In the genomic region with DNA sequence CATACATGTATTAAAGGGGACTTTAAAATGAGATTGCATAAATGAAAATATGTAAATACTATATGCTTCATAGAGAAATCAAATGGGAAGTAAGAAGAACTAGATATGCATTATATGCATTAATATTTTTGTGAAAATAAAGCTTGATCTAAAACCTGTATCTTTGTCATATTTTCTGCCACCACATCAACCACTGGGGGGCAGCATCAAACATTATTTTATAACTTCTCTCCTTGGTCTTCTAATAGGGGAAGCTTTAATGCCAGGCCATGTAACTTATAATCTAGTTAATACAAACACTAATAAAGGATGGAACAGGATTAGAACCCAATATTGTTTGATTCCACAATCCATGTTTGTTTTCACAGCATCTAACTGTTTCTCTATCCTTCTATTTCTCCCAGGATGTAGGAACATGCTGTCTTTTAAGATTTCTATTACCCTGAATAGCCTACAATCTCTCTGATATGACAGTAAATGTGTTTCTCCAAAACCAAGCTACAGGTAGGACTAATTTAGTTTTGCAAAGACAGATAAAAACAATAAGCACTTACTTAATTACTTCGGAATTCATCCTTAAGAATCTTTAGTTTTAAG, we compare ENCODE assay signal across 8 cellular contexts. TPM values are rescaled to one million over a fixed set of nuclear protein-coding genes. Genes with fewer than 3 reads are reported as not detected.
DNase-seq lines count a peak whose midpoint lies in the region; ATAC-seq, FAIRE-seq and TF ChIP-seq lines count a peak whose summit lies in the region.

No MANE protein-coding gene starts in this region.

- H3K4me2 ChIP-seq in SK-N-SH (no peak overlapping the region), H1 (ENCODE audit: insufficient read depth in 1 of 2, low read depth in 2 of 2, low read length in 2 of 2) (no peak overlapping the region)

- no peaks in the 10 kb centered on the region for H3K36me3 Mint-ChIP-seq in CD8-positive, alpha-beta memory T cell

- H2AFZ ChIP-seq in SK-N-SH (ENCODE audit: low read depth) (no peak overlapping the region), H1 (ENCODE audit: low read length) (no peak overlapping the region)

- no peak overlapping the region for H3K4ac ChIP-seq in H1 (replicated peaks; ENCODE audit: insufficient read length, low read depth, low read length)

- peak; percentile 57 for TF ChIP-seq RAD21 in SK-N-SH (IDR thresholded peaks at IDR 0.05; ENCODE audit: low read length)
- peak; percentile 50 to 54 for TF ChIP-seq RAD21 in H1 (IDR thresholded peaks at IDR 0.05 in 1 of 2, conservative IDR thresholded peaks at IDR 0.05 in 1 of 2; ENCODE audit: low read depth in 2 of 2, low read length in 2 of 2)

- H3K27ac Mint-ChIP-seq in CD8-positive, alpha-beta memory T cell, result no peak overlapping the region

- no peak overlapping the region for H3K23ac ChIP-seq in H1 (ENCODE audit: insufficient read length)

- H3F3A ChIP-seq in SK-N-SH (replicated peaks; ENCODE audit: insufficient read depth), result no peaks in the 10 kb centered on the region

- H2BK120ac ChIP-seq in H1 (replicated peaks; ENCODE audit: low read depth, low read length), result no peak overlapping the region

- peaks cover 2 to 19% of the 10 kb centered on the region in 2 donors for H3K27me3 Mint-ChIP-seq in CD8-positive, alpha-beta memory T cell

- H2BK5ac ChIP-seq in H1 (ENCODE audit: low read depth, low read length), result no peak overlapping the region

- DNase-seq in activated CD8-positive, alpha-beta memory T cell treated with anti-CD3 and anti-CD28 coated beads, Interleukin-2, amount 50 U/mL, for 4 hours, result peak; percentile 29
- DNase-seq in activated CD8-positive, alpha-beta memory T cell treated with anti-CD3 and anti-CD28 coated beads, Interleukin-2, amount 50 U/mL, for 48 hours, result no peak
- DNase-seq in SK-N-SH, result peak; percentile 26
- no peak for DNase-seq in H1 (ENCODE audit: low read depth in 1 of 2, low spot score in 2 of 2)
- DNase-seq in myocyte (ENCODE audit: low read depth), result peak; percentile 53
- DNase-seq in activated effector memory CD4-positive, alpha-beta T cell treated with anti-CD3 and anti-CD28 coated beads, Interleukin-2, amount 50 U/mL, for 16 hours, result no peak
- DNase-seq in CD8-positive, alpha-beta memory T cell, result no peak

- H3K18ac ChIP-seq in H1 (ENCODE audit: extremely low read depth, low read length), result no peak overlapping the region

- TF ChIP-seq CTCF in SK-N-SH (IDR thresholded peaks at IDR 0.05) (peak; percentile 80), H1 (IDR thresholded peaks at IDR 0.05; ENCODE audit: control extremely low read depth in 1 of 3, insufficient read depth in 1 of 3, low read depth in 1 of 3, low read length in 3 of 3) (peak in 2 of 3 experiments; percentile 25 to 43; a peak in 2 of 4 replicates)

- H3K4me1 ChIP-seq in SK-N-SH (ENCODE audit: control insufficient read depth in 1 of 2, insufficient read depth in 2 of 2, low read depth in 1 of 2, low read length in 1 of 2) (peaks cover 0 to 12% of the 10 kb centered on the region in 2 experiments; a peak in 1 of 4 replicates), H1 (replicated peaks in 1 of 4; ENCODE audit: control insufficient read depth in 3 of 4, insufficient read depth in 4 of 4, low read length in 3 of 4) (no peaks in the 10 kb centered on the region)
- H3K4me1 ChIP-seq in CD8-positive, alpha-beta memory T cell (ENCODE audit: insufficient read depth, low read length), result no peaks in the 10 kb centered on the region

- no peaks in the 10 kb centered on the region for H3K23me2 ChIP-seq in H1 (ENCODE audit: low read depth, low read length)

- H3K14ac ChIP-seq in H1 (ENCODE audit: insufficient read length), result no peak overlapping the region

- no peak overlapping the region for H4K91ac ChIP-seq in H1 (replicated peaks; ENCODE audit: insufficient read length, low read length)

- TF ChIP-seq EP300 in SK-N-SH (IDR thresholded peaks at IDR 0.05; ENCODE audit: borderline replicate concordance in 1 of 2, low read depth in 1 of 2, low read length in 1 of 2) (no peak), H1 (IDR thresholded peaks at IDR 0.05; ENCODE audit: borderline replicate concordance in 1 of 2, low read depth in 2 of 2, low read length in 2 of 2) (no peak)

- WGBS in SK-N-SH (ENCODE audit: low lambda C conversion rate), result 0% methylated on average over 1 of the region's 1 CpG
- 83% methylated on average over 1 of the region's 1 CpG; no CpG with 5 or more reads in 1 of the 2 experiments for WGBS in H1 (ENCODE audit: extremely low coverage in 1 of 2, insufficient coverage in 1 of 2, insufficient read length in 1 of 2, insufficient replicate concordance in 2 of 2, low coverage in 1 of 2, low lambda C conversion rate in 2 of 2, missing lambda C conversion rate in 1 of 2), 2 experiments

- CTCF ChIA-PET in SK-N-SH (lab: Yijun Ruan, JAX) (interaction anchor here (0.7 to 2.6 kb wide), 32 partner anchors 8 to 1207 kb away, joined by 3 to 18 read pairs (median 4); partner anchors contain the start of gene QRFPR), H1 (lab: Charles Lee; ENCODE audit: partially characterized antibody) (interaction anchor here (0.5 to 4.0 kb wide), 54 partner anchors 9 to 476 kb away, joined by 3 to 33 read pairs (median 4); partner anchors contain the start of gene QRFPR)
- CTCF ChIA-PET in CD8-positive, alpha-beta memory T cell (lab: Charles Lee), result interaction anchor here (0.7 to 1.6 kb wide), 9 partner anchors 9 to 572 kb away, joined by 3 to 9 read pairs (median 3); partner anchors contain the start of gene QRFPR

- H3K27ac ChIP-seq in SK-N-SH (ENCODE audit: low read depth in 2 of 2, low read length in 1 of 2), result no peak overlapping the region
- H3K27ac ChIP-seq in H1 (ENCODE audit: low read depth, low read length), result no peak overlapping the region
- no peak overlapping the region for H3K27ac ChIP-seq in CD8-positive, alpha-beta memory T cell (ENCODE audit: low read depth, low read length)

- H3K27me3 ChIP-seq in SK-N-SH (ENCODE audit: insufficient read depth) (peaks cover 39% of the 10 kb centered on the region; the same call in 1 of the 2 replicates), H1 (replicated peaks in 1 of 4; ENCODE audit: control insufficient read depth in 3 of 4, extremely low read depth in 1 of 4, insufficient read depth in 3 of 4, low read length in 3 of 4) (no peaks in the 10 kb centered on the region)
- H3K27me3 ChIP-seq in CD8-positive, alpha-beta memory T cell (ENCODE audit: insufficient read depth, low read length, poor library complexity, severe bottlenecking), result no peaks in the 10 kb centered on the region

- POLR2A ChIA-PET in SK-N-SH (lab: Yijun Ruan, JAX), result no interaction called here
- POLR2A ChIA-PET in H1 (lab: Charles Lee; ENCODE audit: partially characterized antibody), result no interaction called here
- POLR2A ChIA-PET in CD8-positive, alpha-beta memory T cell (lab: Charles Lee), result no interaction called here

- no peak for FAIRE-seq in H1 (lab: Jason Lieb, UNC)

- H3K56ac ChIP-seq in H1 (replicated peaks; ENCODE audit: insufficient read length, low read depth, low read length), result no peak overlapping the region

- H3K36me3 ChIP-seq in SK-N-SH (replicated peaks in 1 of 2; ENCODE audit: control insufficient read depth in 1 of 2, insufficient read depth in 2 of 2, low read length in 1 of 2) (no peaks in the 10 kb centered on the region), H1 (ENCODE audit: control insufficient read depth in 2 of 4, insufficient read depth in 4 of 4, low read length in 3 of 4) (no peaks in the 10 kb centered on the region)
- H3K36me3 ChIP-seq in CD8-positive, alpha-beta memory T cell (ENCODE audit: insufficient read depth, low read length), result no peaks in the 10 kb centered on the region

- H4K20me1 ChIP-seq in SK-N-SH (ENCODE audit: insufficient read depth) (no peaks in the 10 kb centered on the region), H1 (replicated peaks in 1 of 2; ENCODE audit: control insufficient read depth in 1 of 2, insufficient read depth in 2 of 2, low read length in 2 of 2) (no peaks in the 10 kb centered on the region)

- H2BK20ac ChIP-seq in H1 (ENCODE audit: low read length), result no peak overlapping the region

- H3K9me3 ChIP-seq in SK-N-SH (no peaks in the 10 kb centered on the region), H1 (ENCODE audit: insufficient read depth in 2 of 2, low read depth in 1 of 2, low read length in 1 of 2) (no peaks in the 10 kb centered on the region)
- H3K9me3 ChIP-seq in CD8-positive, alpha-beta memory T cell (ENCODE audit: low read length), result no peaks in the 10 kb centered on the region

- H2BK12ac ChIP-seq in H1 (ENCODE audit: low read depth, low read length), result no peak overlapping the region

- H2AK5ac ChIP-seq in H1 (ENCODE audit: low read depth, low read length), result no peak overlapping the region

- no peak overlapping the region for H4K5ac ChIP-seq in H1 (ENCODE audit: insufficient read length, low read depth, low read length)

- H3K9ac ChIP-seq in SK-N-SH, result no peak overlapping the region
- H3K9ac ChIP-seq in H1 (replicated peaks in 1 of 4; ENCODE audit: extremely low read depth in 1 of 4, low read depth in 3 of 4, low read length in 3 of 4), result no peak overlapping the region

- H2BK15ac ChIP-seq in H1 (ENCODE audit: low read length), result no peak overlapping the region

- no peak overlapping the region for H4K8ac ChIP-seq in H1 (ENCODE audit: extremely low read depth, insufficient read depth, low read length)

- no peaks in the 10 kb centered on the region for H3K9me3 Mint-ChIP-seq in CD8-positive, alpha-beta memory T cell

- H3K4me3 ChIP-seq in SK-N-SH (ENCODE audit: low read depth in 2 of 2, low read length in 1 of 2), result no peak overlapping the region; a peak in 1 of 4 replicates
- H3K4me3 ChIP-seq in H1 (ENCODE audit: extremely low read depth in 1 of 4, insufficient read depth in 2 of 4, low read depth in 3 of 4, low read length in 4 of 4), result no peak overlapping the region
- no peak overlapping the region for H3K4me3 ChIP-seq in CD8-positive, alpha-beta memory T cell (ENCODE audit: low read length)

- H3K79me2 ChIP-seq in SK-N-SH (ENCODE audit: insufficient read depth) (no peaks in the 10 kb centered on the region), H1 (ENCODE audit: control insufficient read depth in 1 of 2, insufficient read depth in 2 of 2, low read length in 2 of 2) (no peaks in the 10 kb centered on the region)

- no peak overlapping the region for H3K4me3 Mint-ChIP-seq in CD8-positive, alpha-beta memory T cell

- H3K9me2 ChIP-seq in SK-N-SH, result no peaks in the 10 kb centered on the region

- H3K79me1 ChIP-seq in H1 (ENCODE audit: low read depth, low read length), result no peaks in the 10 kb centered on the region

- no peaks in the 10 kb centered on the region for H3K4me1 Mint-ChIP-seq in CD8-positive, alpha-beta memory T cell

- ATAC-seq in HG03571 (IDR thresholded peaks at IDR 0.05; ENCODE audit: unreplicated experiment), result peak; percentile 61

- no peak for TF ChIP-seq POLR2A in H1 (IDR thresholded peaks at IDR 0.05; ENCODE audit: control extremely low read depth in 1 of 2, low read depth in 2 of 2, low read length in 2 of 2)

RNA-seq across cellular contexts. Expression of gene QRFPR, which starts 10.0 kb away (rescaled TPM):
- polyA plus RNA-seq in SK-N-SH (2012; rRNA removed) (not detected in 2 replicates), H1 (2011; rRNA removed) (2.4 and 2.9 TPM in 2 replicates)
- polyA plus RNA-seq in SK-N-SH (2012; cell fraction: cytosol; rRNA removed), result not detected in 2 replicates
- polyA plus RNA-seq in SK-N-SH (2012; cell fraction: nucleus; rRNA removed), result not detected in 2 replicates
- 0.88 and 1.0 TPM in 2 replicates for total RNA-seq in H1 (2021; fragmentation: NEBNext Ultra II Directional; extraction: Animal tissue kit (Norgen Biotek cat#: 25700))
- polyA plus RNA-seq in H1 (2011; cell fraction: cytosol; rRNA removed), result 1.4 TPM
- 2.2 TPM for polyA plus RNA-seq in H1 (2011; cell fraction: nucleus; rRNA removed)
- polyA plus RNA-seq in H1 (2012, experiment 1 of 2), result 0.92 to 1.4 TPM (median 1.3 TPM) in 4 replicates
- polyA plus RNA-seq in H1 (2012, experiment 2 of 2), result 0.56 TPM
- polyA plus RNA-seq in H1 (2013, experiment 1 of 2), result 0.95 TPM
- 1.2 TPM for polyA plus RNA-seq in H1 (2013, experiment 2 of 2)
- 2.7 and 3.6 TPM in 2 replicates for polyA minus RNA-seq in H1 (2011; rRNA and poly(A)+ RNA removed)
- 0.88 TPM for polyA minus RNA-seq in H1 (2011; cell fraction: cytosol; rRNA and poly(A)+ RNA removed)
- 4.0 TPM for polyA minus RNA-seq in H1 (2011; cell fraction: nucleus; rRNA and poly(A)+ RNA removed)
- not detected in 2 replicates for total RNA-seq in myocyte
- polyA plus RNA-seq in myocyte (2012), result not detected
- total RNA-seq in CD8-positive, alpha-beta memory T cell, result not detected
- polyA plus RNA-seq in CD8-positive, alpha-beta memory T cell, result not detected

Comparison
In these comparisons a context has a peak if more than half of its experiments do, and no peak if none do; other contexts are left out.
1. DNase-seq: peak in activated CD8-positive, alpha-beta memory T cell treated with anti-CD3 and anti-CD28 coated beads, Interleukin-2, amount 50 U/mL, for 4 hours (single experiment), SK-N-SH (single experiment) and myocyte (single experiment); none in activated CD8-positive, alpha-beta memory T cell treated with anti-CD3 and anti-CD28 coated beads, Interleukin-2, amount 50 U/mL, for 48 hours (single experiment), H1 (0 of 2), activated effector memory CD4-positive, alpha-beta T cell treated with anti-CD3 and anti-CD28 coated beads, Interleukin-2, amount 50 U/mL, for 16 hours (single experiment) and CD8-positive, alpha-beta memory T cell (0 of 5).